Comparison of ENCODE assay signal across 39 cellular contexts in the genomic region with DNA sequence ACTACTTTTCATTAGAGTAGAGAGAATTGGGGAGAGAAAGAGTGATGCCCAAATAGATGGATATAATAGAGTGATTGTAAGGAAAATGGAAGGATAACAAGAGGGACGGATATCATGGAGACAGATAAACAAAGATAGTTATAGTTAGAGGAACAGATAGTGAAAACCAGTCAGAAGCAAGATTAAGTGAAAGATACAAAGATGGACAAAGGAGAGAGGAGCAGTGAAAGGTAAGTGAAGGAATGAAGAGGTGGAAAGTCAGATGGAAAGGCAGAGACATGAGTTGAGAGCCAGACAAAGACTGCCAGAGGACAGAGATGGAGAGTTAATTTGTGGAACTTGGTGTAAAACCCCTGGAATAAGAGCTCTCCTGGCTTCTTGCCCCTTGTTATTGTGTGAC. TPM values are rescaled to one million over a fixed set of nuclear protein-coding genes. Genes with fewer than 3 reads are reported as not detected.
"Had no signal": no experiment of that assay in that cellular context is flagged by ENCODE, and none has a peak within 500 bp of the region (broad histone marks: within the 10 kb centered on the region; RNA-seq: fewer than 3 reads in every experiment).

No MANE protein-coding gene starts in this region.

- H3K36me3 ChIP-seq: MG63 had no signal

- H3K4me3 ChIP-seq: MG63 had no signal

- H3K9me3 ChIP-seq: MG63 had no signal

- DNase-seq: Kasumi-1, MM.1S, MV-4-11, NCI-H1048, NCI-H1092, NCI-H1092 treated with DMSO at 0.1 percent for 48 hours, NCI-H1105, NCI-H1105 treated with DMSO at 0.1 percent for 48 hours, NCI-H1417, NCI-H1417 treated with DMSO at 0.1 percent for 48 hours, NCI-H1436, NCI-H1436 treated with DMSO at 0.1 percent for 48 hours, NCI-H146, NCI-H1694, NCI-H1694 treated with DMSO at 0.1 percent for 48 hours, NCI-H187, NCI-H1930, NCI-H2029, NCI-H2029 treated with DMSO at 0.1 percent for 48 hours, NCI-H2081, NCI-H2081 treated with DMSO at 0.1 percent for 48 hours, NCI-H2107, NCI-H2171, NCI-H2171 treated with DMSO at 0.1 percent for 48 hours, NCI-H2227 treated with DMSO at 0.1 percent for 48 hours, NCI-H226, NCI-H345, NCI-H446, NCI-H446 treated with DMSO at 0.1 percent for 48 hours, NCI-H510A, NCI-H510A treated with DMSO at 0.1 percent for 48 hours, NCI-H524, NCI-H524 treated with DMSO at 0.1 percent for 48 hours, NCI-H526 had no signal

- H3K27me3 ChIP-seq: MG63 had no signal

RNA-seq across cellular contexts. Expression of a gene that starts 59.2 kb away (rescaled TPM):
- total RNA-seq: LHCN-M2, M059J, MCF 10A, NCI-H460 had no signal
